2 cellular contexts compared by ENCODE assay signal in the genomic region with DNA sequence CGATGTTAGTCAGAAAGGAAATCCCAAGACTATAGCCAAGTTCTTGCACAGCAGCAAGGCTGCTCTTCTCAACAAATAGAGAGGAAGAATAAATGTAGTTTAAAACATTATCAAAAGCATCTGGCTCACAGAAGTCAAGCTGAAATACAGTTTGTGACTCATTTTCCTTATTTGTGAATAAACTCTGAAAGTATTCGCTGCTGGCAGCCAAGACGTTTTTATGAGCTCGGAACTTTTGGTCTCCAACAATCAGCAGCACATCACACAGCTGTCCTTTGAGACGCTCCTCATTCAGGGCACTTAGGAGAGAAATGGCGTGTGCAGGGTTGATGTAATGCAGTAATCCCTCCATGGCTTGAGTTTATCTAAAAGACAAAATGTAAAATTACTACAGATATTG.
TF ChIP-seq lines count a peak whose summit lies in the region.

No MANE protein-coding gene starts in this region.

TF ChIP-seq in IMR-90, 13 proteins besides CTCF, POLR2A, EP300 and RAD21:
- TF ChIP-seq BHLHE40 (IDR thresholded peaks at IDR 0.05; ENCODE audit: low read depth, low read length) (no peak), NFE2L2 (IDR thresholded peaks at IDR 0.05; ENCODE audit: low read depth, low read length) (no peak), FOS (IDR thresholded peaks at IDR 0.05; ENCODE audit: low read depth, low read length) (peak; percentile 44; the same call in 1 of the 2 replicates)
- TF ChIP-seq, protein P1, sequence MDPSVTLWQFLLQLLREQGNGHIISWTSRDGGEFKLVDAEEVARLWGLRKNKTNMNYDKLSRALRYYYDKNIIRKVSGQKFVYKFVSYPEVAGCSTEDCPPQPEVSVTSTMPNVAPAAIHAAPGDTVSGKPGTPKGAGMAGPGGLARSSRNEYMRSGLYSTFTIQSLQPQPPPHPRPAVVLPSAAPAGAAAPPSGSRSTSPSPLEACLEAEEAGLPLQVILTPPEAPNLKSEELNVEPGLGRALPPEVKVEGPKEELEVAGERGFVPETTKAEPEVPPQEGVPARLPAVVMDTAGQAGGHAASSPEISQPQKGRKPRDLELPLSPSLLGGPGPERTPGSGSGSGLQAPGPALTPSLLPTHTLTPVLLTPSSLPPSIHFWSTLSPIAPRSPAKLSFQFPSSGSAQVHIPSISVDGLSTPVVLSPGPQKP (IDR thresholded peaks at IDR 0.05; ENCODE audit: borderline replicate concordance, low read depth, low read length): no peak

TF ChIP-seq in HepG2, 621 proteins besides CTCF, POLR2A, EP300 and RAD21:
- TF ChIP-seq ZNF263 (CRISPR knock-in tag; IDR thresholded peaks at IDR 0.05) (no peak), ZFX (CRISPR knock-in tag; IDR thresholded peaks at IDR 0.05; ENCODE audit: low read depth) (no peak), MAZ (IDR thresholded peaks at IDR 0.05; ENCODE audit: borderline replicate concordance, low read depth, low read length) (no peak), MAZ (CRISPR knock-in tag; IDR thresholded peaks at IDR 0.05; ENCODE audit: low read depth) (no peak), ZNF446 (CRISPR knock-in tag; IDR thresholded peaks at IDR 0.05) (no peak), ZFAT (CRISPR knock-in tag; conservative IDR thresholded peaks at IDR 0.05) (no peak), CBX5 (CRISPR knock-in tag; IDR thresholded peaks at IDR 0.05; ENCODE audit: borderline replicate concordance) (no peak), ZNF546 (CRISPR knock-in tag; conservative IDR thresholded peaks at IDR 0.05) (no peak), TCF7 (IDR thresholded peaks at IDR 0.05; ENCODE audit: low read depth) (no peak)
- TF ChIP-seq, protein P2, sequence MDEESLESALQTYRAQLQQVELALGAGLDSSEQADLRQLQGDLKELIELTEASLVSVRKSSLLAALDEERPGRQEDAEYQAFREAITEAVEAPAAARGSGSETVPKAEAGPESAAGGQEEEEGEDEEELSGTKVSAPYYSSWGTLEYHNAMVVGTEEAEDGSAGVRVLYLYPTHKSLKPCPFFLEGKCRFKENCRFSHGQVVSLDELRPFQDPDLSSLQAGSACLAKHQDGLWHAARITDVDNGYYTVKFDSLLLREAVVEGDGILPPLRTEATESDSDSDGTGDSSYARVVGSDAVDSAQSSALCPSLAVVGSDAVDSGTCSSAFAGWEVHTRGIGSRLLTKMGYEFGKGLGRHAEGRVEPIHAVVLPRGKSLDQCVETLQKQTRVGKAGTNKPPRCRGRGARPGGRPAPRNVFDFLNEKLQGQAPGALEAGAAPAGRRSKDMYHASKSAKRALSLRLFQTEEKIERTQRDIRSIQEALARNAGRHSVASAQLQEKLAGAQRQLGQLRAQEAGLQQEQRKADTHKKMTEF (CRISPR knock-in tag; IDR thresholded peaks at IDR 0.05): no peak
- TF ChIP-seq, protein P3, sequence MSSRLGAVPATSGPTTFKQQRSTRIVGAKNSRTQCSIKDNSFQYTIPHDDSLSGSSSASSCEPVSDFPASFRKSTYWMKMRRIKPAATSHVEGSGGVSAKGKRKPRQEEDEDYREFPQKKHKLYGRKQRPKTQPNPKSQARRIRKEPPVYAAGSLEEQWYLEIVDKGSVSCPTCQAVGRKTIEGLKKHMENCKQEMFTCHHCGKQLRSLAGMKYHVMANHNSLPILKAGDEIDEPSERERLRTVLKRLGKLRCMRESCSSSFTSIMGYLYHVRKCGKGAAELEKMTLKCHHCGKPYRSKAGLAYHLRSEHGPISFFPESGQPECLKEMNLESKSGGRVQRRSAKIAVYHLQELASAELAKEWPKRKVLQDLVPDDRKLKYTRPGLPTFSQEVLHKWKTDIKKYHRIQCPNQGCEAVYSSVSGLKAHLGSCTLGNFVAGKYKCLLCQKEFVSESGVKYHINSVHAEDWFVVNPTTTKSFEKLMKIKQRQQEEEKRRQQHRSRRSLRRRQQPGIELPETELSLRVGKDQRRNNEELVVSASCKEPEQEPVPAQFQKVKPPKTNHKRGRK (CRISPR knock-in tag; IDR thresholded peaks at IDR 0.05): no peak
- TF ChIP-seq, protein P4, sequence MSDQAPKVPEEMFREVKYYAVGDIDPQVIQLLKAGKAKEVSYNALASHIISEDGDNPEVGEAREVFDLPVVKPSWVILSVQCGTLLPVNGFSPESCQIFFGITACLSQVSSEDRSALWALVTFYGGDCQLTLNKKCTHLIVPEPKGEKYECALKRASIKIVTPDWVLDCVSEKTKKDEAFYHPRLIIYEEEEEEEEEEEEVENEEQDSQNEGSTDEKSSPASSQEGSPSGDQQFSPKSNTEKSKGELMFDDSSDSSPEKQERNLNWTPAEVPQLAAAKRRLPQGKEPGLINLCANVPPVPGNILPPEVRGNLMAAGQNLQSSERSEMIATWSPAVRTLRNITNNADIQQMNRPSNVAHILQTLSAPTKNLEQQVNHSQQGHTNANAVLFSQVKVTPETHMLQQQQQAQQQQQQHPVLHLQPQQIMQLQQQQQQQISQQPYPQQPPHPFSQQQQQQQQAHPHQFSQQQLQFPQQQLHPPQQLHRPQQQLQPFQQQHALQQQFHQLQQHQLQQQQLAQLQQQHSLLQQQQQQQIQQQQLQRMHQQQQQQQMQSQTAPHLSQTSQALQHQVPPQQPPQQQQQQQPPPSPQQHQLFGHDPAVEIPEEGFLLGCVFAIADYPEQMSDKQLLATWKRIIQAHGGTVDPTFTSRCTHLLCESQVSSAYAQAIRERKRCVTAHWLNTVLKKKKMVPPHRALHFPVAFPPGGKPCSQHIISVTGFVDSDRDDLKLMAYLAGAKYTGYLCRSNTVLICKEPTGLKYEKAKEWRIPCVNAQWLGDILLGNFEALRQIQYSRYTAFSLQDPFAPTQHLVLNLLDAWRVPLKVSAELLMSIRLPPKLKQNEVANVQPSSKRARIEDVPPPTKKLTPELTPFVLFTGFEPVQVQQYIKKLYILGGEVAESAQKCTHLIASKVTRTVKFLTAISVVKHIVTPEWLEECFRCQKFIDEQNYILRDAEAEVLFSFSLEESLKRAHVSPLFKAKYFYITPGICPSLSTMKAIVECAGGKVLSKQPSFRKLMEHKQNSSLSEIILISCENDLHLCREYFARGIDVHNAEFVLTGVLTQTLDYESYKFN (CRISPR knock-in tag; conservative IDR thresholded peaks at IDR 0.05): no peak
- TF ChIP-seq, protein P5, sequence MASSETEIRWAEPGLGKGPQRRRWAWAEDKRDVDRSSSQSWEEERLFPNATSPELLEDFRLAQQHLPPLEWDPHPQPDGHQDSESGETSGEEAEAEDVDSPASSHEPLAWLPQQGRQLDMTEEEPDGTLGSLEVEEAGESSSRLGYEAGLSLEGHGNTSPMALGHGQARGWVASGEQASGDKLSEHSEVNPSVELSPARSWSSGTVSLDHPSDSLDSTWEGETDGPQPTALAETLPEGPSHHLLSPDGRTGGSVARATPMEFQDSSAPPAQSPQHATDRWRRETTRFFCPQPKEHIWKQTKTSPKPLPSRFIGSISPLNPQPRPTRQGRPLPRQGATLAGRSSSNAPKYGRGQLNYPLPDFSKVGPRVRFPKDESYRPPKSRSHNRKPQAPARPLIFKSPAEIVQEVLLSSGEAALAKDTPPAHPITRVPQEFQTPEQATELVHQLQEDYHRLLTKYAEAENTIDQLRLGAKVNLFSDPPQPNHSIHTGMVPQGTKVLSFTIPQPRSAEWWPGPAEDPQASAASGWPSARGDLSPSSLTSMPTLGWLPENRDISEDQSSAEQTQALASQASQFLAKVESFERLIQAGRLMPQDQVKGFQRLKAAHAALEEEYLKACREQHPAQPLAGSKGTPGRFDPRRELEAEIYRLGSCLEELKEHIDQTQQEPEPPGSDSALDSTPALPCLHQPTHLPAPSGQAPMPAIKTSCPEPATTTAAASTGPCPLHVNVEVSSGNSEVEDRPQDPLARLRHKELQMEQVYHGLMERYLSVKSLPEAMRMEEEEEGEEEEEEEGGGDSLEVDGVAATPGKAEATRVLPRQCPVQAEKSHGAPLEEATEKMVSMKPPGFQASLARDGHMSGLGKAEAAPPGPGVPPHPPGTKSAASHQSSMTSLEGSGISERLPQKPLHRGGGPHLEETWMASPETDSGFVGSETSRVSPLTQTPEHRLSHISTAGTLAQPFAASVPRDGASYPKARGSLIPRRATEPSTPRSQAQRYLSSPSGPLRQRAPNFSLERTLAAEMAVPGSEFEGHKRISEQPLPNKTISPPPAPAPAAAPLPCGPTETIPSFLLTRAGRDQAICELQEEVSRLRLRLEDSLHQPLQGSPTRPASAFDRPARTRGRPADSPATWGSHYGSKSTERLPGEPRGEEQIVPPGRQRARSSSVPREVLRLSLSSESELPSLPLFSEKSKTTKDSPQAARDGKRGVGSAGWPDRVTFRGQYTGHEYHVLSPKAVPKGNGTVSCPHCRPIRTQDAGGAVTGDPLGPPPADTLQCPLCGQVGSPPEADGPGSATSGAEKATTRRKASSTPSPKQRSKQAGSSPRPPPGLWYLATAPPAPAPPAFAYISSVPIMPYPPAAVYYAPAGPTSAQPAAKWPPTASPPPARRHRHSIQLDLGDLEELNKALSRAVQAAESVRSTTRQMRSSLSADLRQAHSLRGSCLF (CRISPR knock-in tag; IDR thresholded peaks at IDR 0.05; ENCODE audit: borderline replicate concordance): no peak
